ENCODE assay signal across 1 cellular context in genomic region chr2:239025951-239026461, GRCh38.
TF ChIP-seq lines count a peak whose summit lies in the region.

No MANE protein-coding gene starts in this region.

TF ChIP-seq in GM23338, 12 proteins besides CTCF, POLR2A, EP300 and RAD21 (continued from another document):
- TF ChIP-seq REST (IDR thresholded peaks at IDR 0.05; ENCODE audit: unreplicated experiment): no peak
